Comparison of ENCODE assay signal across 30 cellular contexts in genomic region chr11:132821027-132821426, GRCh38.
DNase-seq lines count a peak whose midpoint lies in the region; ATAC-seq and TF ChIP-seq lines count a peak whose summit lies in the region.
"Had no signal": no experiment of that assay in that cellular context is flagged by ENCODE, and none has a peak within 500 bp of the region (broad histone marks: within the 10 kb centered on the region; RNA-seq: fewer than 3 reads in every experiment).

No MANE protein-coding gene starts in this region.

- H3K9me3 Mint-ChIP-seq in activated T-cell treated with anti-CD3 and anti-CD28 coated beads, Interleukin-2, amount 50 U/mL, for 72 hours, result no peaks in the 10 kb centered on the region
- H3K9me3 Mint-ChIP-seq in glutamatergic neuron (ENCODE audit: unreplicated experiment), result no peaks in the 10 kb centered on the region
- H3K9me3 Mint-ChIP-seq: CD4-positive, alpha-beta T cell; naive thymus-derived CD4-positive, alpha-beta T cell had no signal

- H3K4me1 ChIP-seq in GM23248 (ENCODE audit: insufficient read depth), result peaks cover 4% of the 10 kb centered on the region; the same call in 1 of the 2 replicates
- H3K4me1 ChIP-seq: adrenal gland, gastrocnemius medialis, SJCRH30, tibial artery had no signal

- H3K4me3 ChIP-seq in AG10803 (ENCODE audit: low read length), result no peak overlapping the region
- H3K4me3 ChIP-seq in GM23248, result no peak overlapping the region
- H3K4me3 ChIP-seq: adrenal gland, gastrocnemius medialis, K562, PC-9, SJCRH30, tibial artery had no signal

- no peak overlapping the region for H3K4me3 Mint-ChIP-seq in activated T-cell treated with anti-CD3 and anti-CD28 coated beads, Interleukin-2, amount 50 U/mL, for 72 hours
- no peak overlapping the region for H3K4me3 Mint-ChIP-seq in glutamatergic neuron (ENCODE audit: unreplicated experiment)
- H3K4me3 Mint-ChIP-seq: CD4-positive, alpha-beta T cell; naive thymus-derived CD4-positive, alpha-beta T cell; T-helper 17 cell had no signal

- no peaks in the 10 kb centered on the region for H3K4me1 Mint-ChIP-seq in activated T-cell treated with anti-CD3 and anti-CD28 coated beads, Interleukin-2, amount 50 U/mL, for 72 hours (ENCODE audit: low read depth)
- H3K4me1 Mint-ChIP-seq in glutamatergic neuron (ENCODE audit: low read depth, unreplicated experiment), result peaks cover 15% of the 10 kb centered on the region
- H3K4me1 Mint-ChIP-seq: naive thymus-derived CD4-positive, alpha-beta T cell; T-helper 17 cell had no signal

- no peak overlapping the region for H3K27ac ChIP-seq in GM23248
- H3K27ac ChIP-seq: adrenal gland, epithelial cell of prostate, gastrocnemius medialis, HL-60, PC-9, SJCRH30, tibial artery had no signal

- H3K9me2 ChIP-seq in GM23248 (ENCODE audit: insufficient read depth), result no peaks in the 10 kb centered on the region

- H3K27me3 Mint-ChIP-seq in activated T-cell treated with anti-CD3 and anti-CD28 coated beads, Interleukin-2, amount 50 U/mL, for 72 hours (ENCODE audit: low read depth), result no peaks in the 10 kb centered on the region
- no peaks in the 10 kb centered on the region for H3K27me3 Mint-ChIP-seq in glutamatergic neuron (ENCODE audit: unreplicated experiment)
- H3K27me3 Mint-ChIP-seq: naive thymus-derived CD4-positive, alpha-beta T cell had no signal

- no peak overlapping the region for H3K4me2 ChIP-seq in GM23248 (ENCODE audit: unreplicated experiment)
- H3K4me2 ChIP-seq: PC-9 had no signal

- peak; percentile 52 for DNase-seq in AG10803 (ENCODE audit: low read depth)
- DNase-seq in GM23248, result peak; percentile 47
- peak; percentile 44 for DNase-seq in amniotic stem cell (lab: John Stamatoyannopoulos, UW)
- DNase-seq in islet precursor cell, result peak; percentile 97
- DNase-seq in activated T-cell treated with anti-CD3 and anti-CD28 coated beads, Interleukin-2, amount 50 U/mL, for 72 hours, result no peak
- no peak for DNase-seq in NCI-H1417 (lab: John Stamatoyannopoulos, UW)
- no peak for DNase-seq in glutamatergic neuron
- DNase-seq in left ventricle myocardium superior, result no peak
- DNase-seq: activated CD4-positive, alpha-beta T cell treated with anti-CD3 and anti-CD28 coated beads, Interleukin-2, amount 50 U/mL, for 4 hours; activated gamma-delta T cell; adrenal gland; CD4-positive, alpha-beta T cell; central memory CD4-positive, alpha-beta T cell; DMS153; gastrocnemius medialis; HCEC 1CT; naive thymus-derived CD4-positive, alpha-beta T cell; NCI-H187 treated with DMSO at 0.1 percent for 48 hours; NCI-H2227 treated with DMSO at 0.1 percent for 48 hours; NCI-H82; PC-9; posterior cingulate gyrus; SJCRH30; stimulated activated CD4-positive, alpha-beta T cell treated with anti-CD3 and anti-CD28 coated beads, Interleukin-1b, Interleukin-23, amount 100 ng/mL, for 48 hours; stimulated activated naive CD4-positive, alpha-beta T cell; T-helper 17 cell; tibial artery had no signal

- no peaks in the 10 kb centered on the region for H3K79me2 ChIP-seq in GM23248 (ENCODE audit: insufficient read depth)

- H3K27ac Mint-ChIP-seq in activated T-cell treated with anti-CD3 and anti-CD28 coated beads, Interleukin-2, amount 50 U/mL, for 72 hours, result no peak overlapping the region
- no peak overlapping the region for H3K27ac Mint-ChIP-seq in glutamatergic neuron (ENCODE audit: unreplicated experiment)
- H3K27ac Mint-ChIP-seq: CD4-positive, alpha-beta T cell; T-helper 17 cell had no signal

- no peaks in the 10 kb centered on the region for H3K9me3 ChIP-seq in GM23248 (ENCODE audit: low read depth)
- H3K9me3 ChIP-seq: adrenal gland, gastrocnemius medialis, SJCRH30, tibial artery had no signal

- H3K27me3 ChIP-seq in GM23248 (replicated peaks; ENCODE audit: insufficient read depth), result no peaks in the 10 kb centered on the region
- H3K27me3 ChIP-seq: adrenal gland, gastrocnemius medialis, SJCRH30, tibial artery had no signal

- no peak overlapping the region for H3K9ac ChIP-seq in GM23248

- TF ChIP-seq CTCF in AG10803 (conservative IDR thresholded peaks at IDR 0.05; ENCODE audit: low read length), result no peak
- no peak for TF ChIP-seq CTCF in glutamatergic neuron (IDR thresholded peaks at IDR 0.05; ENCODE audit: partially characterized antibody, unreplicated experiment)

- in situ Hi-C loops in GM23248 (cut with MboI), result no loop called here

- H3K36me3 Mint-ChIP-seq in activated T-cell treated with anti-CD3 and anti-CD28 coated beads, Interleukin-2, amount 50 U/mL, for 72 hours (ENCODE audit: insufficient read depth in 2 of 2), result no peaks in the 10 kb centered on the region
- H3K36me3 Mint-ChIP-seq in glutamatergic neuron (ENCODE audit: unreplicated experiment), result no peaks in the 10 kb centered on the region
- H3K36me3 Mint-ChIP-seq: naive thymus-derived CD4-positive, alpha-beta T cell had no signal

- intact Hi-C loops in left ventricle myocardium superior (cut with micrococcal nuclease), result no loop called here

- no peak for ATAC-seq in activated T-cell treated with anti-CD3 and anti-CD28 coated beads, Interleukin-2, amount 50 U/mL, for 72 hours (replicated peaks in 1 of 2)
- ATAC-seq in left ventricle myocardium superior, result no peak
- ATAC-seq: gastrocnemius medialis; K562; naive thymus-derived CD4-positive, alpha-beta T cell; T-helper 17 cell had no signal

- no peaks in the 10 kb centered on the region for H3F3A ChIP-seq in GM23248 (ENCODE audit: insufficient read depth)

- no peaks in the 10 kb centered on the region for H3K36me3 ChIP-seq in GM23248 (ENCODE audit: low read depth)
- H3K36me3 ChIP-seq: adrenal gland, gastrocnemius medialis, SJCRH30, tibial artery had no signal

- no peaks in the 10 kb centered on the region for H4K20me1 ChIP-seq in GM23248 (ENCODE audit: insufficient read depth)

- no peak overlapping the region for H2AFZ ChIP-seq in GM23248
- H2AFZ ChIP-seq: PC-9 had no signal

- 0 to 7% methylated on average over 1 of the region's 1 CpG for WGBS in GM23248 (ENCODE audit: low coverage in 1 of 2, low lambda C conversion rate in 2 of 2, missing lambda C conversion rate in 2 of 2), 2 experiments

Comparison
In these comparisons a context has a peak if more than half of its experiments do, and no peak if none do; other contexts are left out.
1. DNase-seq: peak in AG10803 (single experiment), GM23248 (single experiment), amniotic stem cell (single experiment) and islet precursor cell (single experiment); none in activated T-cell treated with anti-CD3 and anti-CD28 coated beads, Interleukin-2, amount 50 U/mL, for 72 hours (0 of 2), NCI-H1417 (0 of 3), glutamatergic neuron (single experiment) and left ventricle myocardium superior (single experiment).